Comparison of ENCODE assay signal across 1 cellular context in the genomic region with DNA sequence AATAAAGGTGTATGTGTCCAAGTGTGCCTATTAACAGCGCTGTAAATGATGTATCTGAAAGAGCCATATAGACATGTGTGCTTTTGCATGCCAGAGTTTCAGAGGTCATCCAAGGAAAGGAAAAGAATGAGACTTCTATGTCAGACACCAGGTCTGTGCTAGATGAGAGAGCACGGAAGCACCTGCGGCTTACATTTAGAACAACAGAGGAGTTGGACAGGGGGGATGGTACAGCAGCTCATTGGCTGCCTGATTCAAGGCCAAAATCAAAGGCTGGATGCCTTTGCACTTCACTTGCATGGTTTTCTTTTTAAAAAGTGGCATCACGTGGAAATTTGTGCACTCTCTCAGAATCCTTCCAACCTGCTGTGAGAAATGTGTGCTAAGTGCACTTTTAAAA.
TF ChIP-seq lines count a peak whose summit lies in the region.

No MANE protein-coding gene starts in this region.

TF ChIP-seq in IMR-90, 13 proteins besides CTCF, POLR2A, EP300 and RAD21 (continued from another document):
- TF ChIP-seq, protein P1, sequence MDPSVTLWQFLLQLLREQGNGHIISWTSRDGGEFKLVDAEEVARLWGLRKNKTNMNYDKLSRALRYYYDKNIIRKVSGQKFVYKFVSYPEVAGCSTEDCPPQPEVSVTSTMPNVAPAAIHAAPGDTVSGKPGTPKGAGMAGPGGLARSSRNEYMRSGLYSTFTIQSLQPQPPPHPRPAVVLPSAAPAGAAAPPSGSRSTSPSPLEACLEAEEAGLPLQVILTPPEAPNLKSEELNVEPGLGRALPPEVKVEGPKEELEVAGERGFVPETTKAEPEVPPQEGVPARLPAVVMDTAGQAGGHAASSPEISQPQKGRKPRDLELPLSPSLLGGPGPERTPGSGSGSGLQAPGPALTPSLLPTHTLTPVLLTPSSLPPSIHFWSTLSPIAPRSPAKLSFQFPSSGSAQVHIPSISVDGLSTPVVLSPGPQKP (IDR thresholded peaks at IDR 0.05; ENCODE audit: borderline replicate concordance, low read depth, low read length): no peak
- TF ChIP-seq FOS (IDR thresholded peaks at IDR 0.05; ENCODE audit: low read depth, low read length) (no peak), CEBPB (IDR thresholded peaks at IDR 0.05; ENCODE audit: low read depth, low read length) (no peak), RFX5 (IDR thresholded peaks at IDR 0.05; ENCODE audit: low read depth, low read length) (no peak), RCOR1 (IDR thresholded peaks at IDR 0.05; ENCODE audit: insufficient replicate concordance, low read length) (no peak)
- TF ChIP-seq, protein P2, sequence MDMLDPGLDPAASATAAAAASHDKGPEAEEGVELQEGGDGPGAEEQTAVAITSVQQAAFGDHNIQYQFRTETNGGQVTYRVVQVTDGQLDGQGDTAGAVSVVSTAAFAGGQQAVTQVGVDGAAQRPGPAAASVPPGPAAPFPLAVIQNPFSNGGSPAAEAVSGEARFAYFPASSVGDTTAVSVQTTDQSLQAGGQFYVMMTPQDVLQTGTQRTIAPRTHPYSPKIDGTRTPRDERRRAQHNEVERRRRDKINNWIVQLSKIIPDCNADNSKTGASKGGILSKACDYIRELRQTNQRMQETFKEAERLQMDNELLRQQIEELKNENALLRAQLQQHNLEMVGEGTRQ (IDR thresholded peaks at IDR 0.05; ENCODE audit: low read depth, low read length): no peak
TF ChIP-seq in IMR-90: peak in this region for 0.
